26 cellular contexts compared by ENCODE assay signal in the genomic region with DNA sequence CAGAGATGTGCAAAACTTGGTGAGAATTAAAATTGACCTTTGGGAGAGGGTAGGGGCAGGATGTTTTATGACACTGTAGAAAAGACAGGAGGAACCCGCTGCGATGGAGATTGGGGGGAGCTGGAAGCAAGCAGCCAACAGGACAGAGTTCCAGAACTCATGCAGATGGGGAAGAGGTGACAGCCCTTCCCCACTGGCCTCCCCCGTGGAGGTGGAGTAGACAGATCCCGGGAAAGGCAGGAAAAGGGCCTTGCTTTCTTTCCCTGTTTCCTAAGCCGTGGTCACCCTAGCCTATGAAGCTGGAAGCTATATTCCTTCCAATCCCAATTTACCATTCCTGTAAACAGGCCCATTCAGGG. TPM values are rescaled to one million over a fixed set of nuclear protein-coding genes. Genes with fewer than 3 reads are reported as not detected.
A peak's percentile ranks its signal among the peaks of the same experiment; 100 is the strongest.
DNase-seq lines count a peak whose midpoint lies in the region; ATAC-seq and TF ChIP-seq lines count a peak whose summit lies in the region.
"Had no signal": no experiment of that assay in that cellular context is flagged by ENCODE, and none has a peak within 500 bp of the region (broad histone marks: within the 10 kb centered on the region; RNA-seq: fewer than 3 reads in every experiment).

No MANE protein-coding gene starts in this region.

- no peaks in the 10 kb centered on the region for H3K27me3 Mint-ChIP-seq in MCF 10A (ENCODE audit: insufficient read depth, unreplicated experiment)
- no peaks in the 10 kb centered on the region for H3K27me3 Mint-ChIP-seq in activated T-helper 2 cell treated with anti-CD3 and anti-CD28 coated beads, Interferon-gamma antibody, Interleukin-2, Interleukin-4, amounts not matched to agents 10 μg/mL and 5 μg/mL and 100 μg/mL, durations not matched to agents 14 hours and 24 hours and 36 hours (ENCODE audit: low read depth)
- H3K27me3 Mint-ChIP-seq: activated CD8-positive, alpha-beta memory T cell treated with anti-CD3 and anti-CD28 coated beads, Interleukin-2, amount 10 ng/mL, durations not matched to agents 7 days and 5 days; activated naive CD8-positive, alpha-beta T cell treated with anti-CD3 and anti-CD28 coated beads, Interleukin-2, amount 10 ng/mL, durations not matched to agents 7 days and 5 days; effector memory CD8-positive, alpha-beta T cell had no signal

- POLR2A ChIA-PET in MCF 10A (lab: Yijun Ruan, JAX), result no interaction called here

- peaks cover 11% of the 10 kb centered on the region for H3K4me1 Mint-ChIP-seq in MCF 10A (ENCODE audit: insufficient read depth, unreplicated experiment)
- peaks cover 22% of the 10 kb centered on the region for H3K4me1 Mint-ChIP-seq in stimulated activated effector memory CD8-positive, alpha-beta T cell treated with anti-CD3 and anti-CD28 coated beads, Interleukin-12 subunit alpha, Interleukin-12 subunit beta, amount 100 ng/mL, for 72 hours
- peaks cover 6% of the 10 kb centered on the region for H3K4me1 Mint-ChIP-seq in activated T-helper 2 cell treated with anti-CD3 and anti-CD28 coated beads, Interferon-gamma antibody, Interleukin-2, Interleukin-4, amounts not matched to agents 10 μg/mL and 5 μg/mL and 100 μg/mL, durations not matched to agents 14 hours and 24 hours and 36 hours (ENCODE audit: low read depth)

- H3K36me3 ChIP-seq in breast epithelium, result peaks cover 22% of the 10 kb centered on the region
- H3K36me3 ChIP-seq in SK-N-MC (ENCODE audit: insufficient read depth, low read length), result peaks cover 53% of the 10 kb centered on the region
- H3K36me3 ChIP-seq in right atrium auricular region, result peaks cover 53% of the 10 kb centered on the region

- H3K27ac ChIP-seq in breast epithelium, result no peak overlapping the region
- H3K27ac ChIP-seq in SK-N-MC, result 0 out of 2 replicates have a peak overlapping the region, but pooled peaks have one; percentile 46
- peak overlapping the region; percentile 40 to 55 for H3K27ac ChIP-seq in right atrium auricular region
- H3K27ac ChIP-seq: body of pancreas, colonic mucosa, esophagus squamous epithelium, gastrocnemius medialis, GM23248, WERI-Rb-1 had no signal

- H3K27me3 ChIP-seq in breast epithelium (no peaks in the 10 kb centered on the region), right atrium auricular region (no peaks in the 10 kb centered on the region)
- H3K27me3 ChIP-seq: BE2C, body of pancreas, colonic mucosa, esophagus squamous epithelium, gastrocnemius medialis had no signal

- CTCF ChIA-PET in MCF 10A (lab: Yijun Ruan, JAX), result interaction anchor here (1.4 kb wide), 1 partner anchor 9 kb away, joined by 5 read pairs; no protein-coding TSS in a partner anchor

- DNase-seq in MCF 10A (ENCODE audit: unreplicated experiment), result no peak
- DNase-seq in breast epithelium (ENCODE audit: low spot score in 2 of 2), result no peak
- DNase-seq in SK-N-MC (ENCODE audit: low read depth, low spot score), result no peak
- no peak for DNase-seq in right atrium auricular region (ENCODE audit: low spot score)
- no peak for DNase-seq in stimulated activated effector memory CD8-positive, alpha-beta T cell treated with anti-CD3 and anti-CD28 coated beads, Interleukin-12 subunit alpha, Interleukin-12 subunit beta, amount 100 ng/mL, for 72 hours (ENCODE audit: low spot score in 2 of 2)
- no peak for DNase-seq in EL
- DNase-seq in posterior vena cava (ENCODE audit: low spot score), result no peak
- DNase-seq in activated T-helper 2 cell treated with anti-CD3 and anti-CD28 coated beads, Interferon-gamma antibody, Interleukin-2, Interleukin-4, amounts not matched to agents 10 μg/mL and 5 μg/mL and 100 μg/mL, durations not matched to agents 14 hours and 24 hours and 36 hours (ENCODE audit: low spot score), result no peak
- DNase-seq: activated CD4-positive, alpha-beta T cell treated with anti-CD3 and anti-CD28 coated beads, Interleukin-2, amount 50 U/mL, for 1 hour; activated CD8-positive, alpha-beta memory T cell treated with anti-CD3 and anti-CD28 coated beads, Interleukin-2, amount 10 ng/mL, durations not matched to agents 7 days and 5 days; activated naive CD8-positive, alpha-beta T cell treated with anti-CD3 and anti-CD28 coated beads, Interleukin-2, amount 10 ng/mL, durations not matched to agents 7 days and 5 days; BE2C; body of pancreas; colonic mucosa; effector memory CD8-positive, alpha-beta T cell; esophagus squamous epithelium; gastrocnemius medialis; NCI-H1092; NCI-H187 treated with DMSO at 0.1 percent for 48 hours; small intestine; stimulated activated CD4-positive, alpha-beta T cell treated with anti-CD3 and anti-CD28 coated beads, Interleukin-2, amount 100 ng/mL, for 24 hours; WERI-Rb-1 had no signal

- no peak overlapping the region for H3K4me3 Mint-ChIP-seq in MCF 10A (ENCODE audit: unreplicated experiment)
- no peak overlapping the region for H3K4me3 Mint-ChIP-seq in stimulated activated effector memory CD8-positive, alpha-beta T cell treated with anti-CD3 and anti-CD28 coated beads, Interleukin-12 subunit alpha, Interleukin-12 subunit beta, amount 100 ng/mL, for 72 hours
- H3K4me3 Mint-ChIP-seq in activated T-helper 2 cell treated with anti-CD3 and anti-CD28 coated beads, Interferon-gamma antibody, Interleukin-2, Interleukin-4, amounts not matched to agents 10 μg/mL and 5 μg/mL and 100 μg/mL, durations not matched to agents 14 hours and 24 hours and 36 hours (ENCODE audit: low read depth), result no peak overlapping the region
- H3K4me3 Mint-ChIP-seq: activated CD8-positive, alpha-beta memory T cell treated with anti-CD3 and anti-CD28 coated beads, Interleukin-2, amount 10 ng/mL, durations not matched to agents 7 days and 5 days; activated naive CD8-positive, alpha-beta T cell treated with anti-CD3 and anti-CD28 coated beads, Interleukin-2, amount 10 ng/mL, durations not matched to agents 7 days and 5 days; activated T-helper 1 cell treated with anti-CD3 and anti-CD28 coated beads, Interleukin-12 subunit alpha, Interleukin-12 subunit beta, Interleukin-2, Interleukin-4 antibody, amounts not matched to agents 30 ng/mL and 10 ng/mL and 1 ng/mL, durations not matched to agents 14 hours and 24 hours and 36 hours; effector memory CD8-positive, alpha-beta T cell had no signal

- no peak for ATAC-seq in stimulated activated effector memory CD8-positive, alpha-beta T cell treated with anti-CD3 and anti-CD28 coated beads, Interleukin-12 subunit alpha, Interleukin-12 subunit beta, amount 100 ng/mL, for 72 hours
- ATAC-seq: activated CD8-positive, alpha-beta memory T cell treated with anti-CD3 and anti-CD28 coated beads, Interleukin-2, amount 10 ng/mL, durations not matched to agents 7 days and 5 days; body of pancreas; effector memory CD8-positive, alpha-beta T cell; gastrocnemius medialis; SK-N-SH treated with all-trans-retinoic acid at 6 μM for 48 hours had no signal

- peaks cover 78% of the 10 kb centered on the region for H3K36me3 Mint-ChIP-seq in MCF 10A (ENCODE audit: insufficient read depth, unreplicated experiment)
- peaks cover 81% of the 10 kb centered on the region for H3K36me3 Mint-ChIP-seq in stimulated activated effector memory CD8-positive, alpha-beta T cell treated with anti-CD3 and anti-CD28 coated beads, Interleukin-12 subunit alpha, Interleukin-12 subunit beta, amount 100 ng/mL, for 72 hours
- peaks cover 54% of the 10 kb centered on the region for H3K36me3 Mint-ChIP-seq in activated T-helper 2 cell treated with anti-CD3 and anti-CD28 coated beads, Interferon-gamma antibody, Interleukin-2, Interleukin-4, amounts not matched to agents 10 μg/mL and 5 μg/mL and 100 μg/mL, durations not matched to agents 14 hours and 24 hours and 36 hours (ENCODE audit: low read depth)

- TF ChIP-seq CTCF in MCF 10A (IDR thresholded peaks at IDR 0.05; ENCODE audit: unreplicated experiment) (no peak), breast epithelium (IDR thresholded peaks at IDR 0.05) (no peak), right atrium auricular region (IDR thresholded peaks at IDR 0.05) (no peak)

- no peaks in the 10 kb centered on the region for H3K9me3 Mint-ChIP-seq in MCF 10A (ENCODE audit: unreplicated experiment)
- H3K9me3 Mint-ChIP-seq in stimulated activated effector memory CD8-positive, alpha-beta T cell treated with anti-CD3 and anti-CD28 coated beads, Interleukin-12 subunit alpha, Interleukin-12 subunit beta, amount 100 ng/mL, for 72 hours, result no peaks in the 10 kb centered on the region
- H3K9me3 Mint-ChIP-seq in activated T-helper 2 cell treated with anti-CD3 and anti-CD28 coated beads, Interferon-gamma antibody, Interleukin-2, Interleukin-4, amounts not matched to agents 10 μg/mL and 5 μg/mL and 100 μg/mL, durations not matched to agents 14 hours and 24 hours and 36 hours, result no peaks in the 10 kb centered on the region
- H3K9me3 Mint-ChIP-seq: activated naive CD8-positive, alpha-beta T cell treated with anti-CD3 and anti-CD28 coated beads, Interleukin-2, amount 10 ng/mL, durations not matched to agents 7 days and 5 days; activated T-helper 1 cell treated with anti-CD3 and anti-CD28 coated beads, Interleukin-12 subunit alpha, Interleukin-12 subunit beta, Interleukin-2, Interleukin-4 antibody, amounts not matched to agents 30 ng/mL and 10 ng/mL and 1 ng/mL, durations not matched to agents 14 hours and 24 hours and 36 hours; effector memory CD8-positive, alpha-beta T cell had no signal

- no peak overlapping the region for H3K9ac ChIP-seq in SK-N-MC (ENCODE audit: insufficient read length)
- H3K9ac ChIP-seq: GM23248 had no signal

- H3K4me1 ChIP-seq in breast epithelium, result peaks cover 3 to 7% of the 10 kb centered on the region in 2 donors
- H3K4me1 ChIP-seq in right atrium auricular region, result peaks cover 0 to 48% of the 10 kb centered on the region in 2 donors
- H3K4me1 ChIP-seq: colonic mucosa, gastrocnemius medialis had no signal

- H3K4me3 ChIP-seq in breast epithelium, result no peak overlapping the region
- H3K4me3 ChIP-seq in SK-N-MC, result no peak overlapping the region
- H3K4me3 ChIP-seq in right atrium auricular region, result no peak overlapping the region
- H3K4me3 ChIP-seq: body of pancreas, colonic mucosa, esophagus squamous epithelium, gastrocnemius medialis, GM23248, lung had no signal

- intact Hi-C loops in MCF 10A (cut with micrococcal nuclease), result no loop called here
- intact Hi-C loops in breast epithelium (cut with DNase I; ENCODE audit: low total_unique reads), result no loop called here
- intact Hi-C loops in posterior vena cava (cut with DNase I), result no loop called here
- intact Hi-C loops in activated T-helper 2 cell treated with anti-CD3 and anti-CD28 coated beads, Interferon-gamma antibody, Interleukin-2, Interleukin-4, amounts not matched to agents 10 μg/mL and 5 μg/mL and 100 μg/mL, durations not matched to agents 14 hours and 24 hours and 36 hours (cut with micrococcal nuclease), result no loop called here

- H3K27ac Mint-ChIP-seq in MCF 10A (ENCODE audit: low read depth, unreplicated experiment), result peak overlapping the region; percentile 16
- H3K27ac Mint-ChIP-seq in stimulated activated effector memory CD8-positive, alpha-beta T cell treated with anti-CD3 and anti-CD28 coated beads, Interleukin-12 subunit alpha, Interleukin-12 subunit beta, amount 100 ng/mL, for 72 hours, result peak overlapping the region; percentile 16
- H3K27ac Mint-ChIP-seq in activated T-helper 2 cell treated with anti-CD3 and anti-CD28 coated beads, Interferon-gamma antibody, Interleukin-2, Interleukin-4, amounts not matched to agents 10 μg/mL and 5 μg/mL and 100 μg/mL, durations not matched to agents 14 hours and 24 hours and 36 hours, result no peak overlapping the region
- H3K27ac Mint-ChIP-seq: activated CD8-positive, alpha-beta memory T cell treated with anti-CD3 and anti-CD28 coated beads, Interleukin-2, amount 10 ng/mL, durations not matched to agents 7 days and 5 days; activated T-helper 1 cell treated with anti-CD3 and anti-CD28 coated beads, Interleukin-12 subunit alpha, Interleukin-12 subunit beta, Interleukin-2, Interleukin-4 antibody, amounts not matched to agents 30 ng/mL and 10 ng/mL and 1 ng/mL, durations not matched to agents 14 hours and 24 hours and 36 hours; effector memory CD8-positive, alpha-beta T cell had no signal

- no TSS peak for BruUV-seq in MCF 10A (replicated peaks; lab: Mats Ljungman, UMichigan)

- H3K9me3 ChIP-seq in breast epithelium, result no peaks in the 10 kb centered on the region
- H3K9me3 ChIP-seq in SK-N-MC (ENCODE audit: low read depth, low read length), result no peaks in the 10 kb centered on the region
- no peaks in the 10 kb centered on the region for H3K9me3 ChIP-seq in right atrium auricular region
- H3K9me3 ChIP-seq: BE2C, body of pancreas, colonic mucosa, esophagus squamous epithelium, gastrocnemius medialis had no signal

- TF ChIP-seq POLR2A in breast epithelium (IDR thresholded peaks at IDR 0.05), result no peak

RNA-seq across cellular contexts. Expression of gene ANO7, which starts 39.1 kb away (rescaled TPM):
- total RNA-seq in MCF 10A (2022), result 0.14 and 0.15 TPM in 2 replicates
- total RNA-seq in breast epithelium, result 1 to 10 TPM in 1 of 3 donors, under 1 TPM in 1, not detected in 1; 0.98 to 1.6 TPM
- 1 to 10 TPM; 1.1 to 1.3 TPM for total RNA-seq in right atrium auricular region
- total RNA-seq in posterior vena cava, result under 1 TPM; 0.32 to 0.95 TPM
- 3.5 and 4.3 TPM in 2 replicates for total RNA-seq in activated T-helper 2 cell treated with anti-CD3 and anti-CD28 coated beads, Interferon-gamma antibody, Interleukin-2, Interleukin-4, amounts not matched to agents 10 μg/mL and 5 μg/mL and 100 μg/mL, durations not matched to agents 14 hours and 24 hours and 36 hours

Comparison
In these comparisons a context has a peak if more than half of its experiments do, and no peak if none do; other contexts are left out.
1. H3K27ac ChIP-seq: peak in SK-N-MC (single experiment) and right atrium auricular region (2 of 2); none in breast epithelium (0 of 2).